Comparison of ENCODE assay signal across 23 cellular contexts in genomic region chr9:136422876-136423275, GRCh38.
"Had no signal": no experiment of that assay in that cellular context is flagged by ENCODE, and none has a peak within 500 bp of the region (broad histone marks: within the 10 kb centered on the region; RNA-seq: fewer than 3 reads in every experiment).

No MANE protein-coding gene starts in this region.

- H3K4me2 ChIP-seq: smooth muscle cell had no signal

- H3K9me3 ChIP-seq: gastrocnemius medialis, mucosa of descending colon, stomach, thyroid gland, vagina had no signal

- H3K27ac ChIP-seq: gastrocnemius medialis, parathyroid adenoma, stomach, thyroid gland, vagina had no signal

- H3K4me3 ChIP-seq: gastrocnemius medialis, mucosa of descending colon, smooth muscle cell, stomach, thyroid gland, vagina had no signal

- H3K9ac ChIP-seq: parathyroid adenoma had no signal

- H3K4me1 ChIP-seq: gastrocnemius medialis, parathyroid adenoma, stomach, vagina had no signal

- H2AFZ ChIP-seq: parathyroid adenoma had no signal

- H3K27me3 ChIP-seq: gastrocnemius medialis, stomach, thyroid gland, vagina had no signal

- FAIRE-seq: endometrium, kidney had no signal

- ATAC-seq: effector memory CD8-positive, alpha-beta T cell; gastrocnemius medialis; left lobe of liver; mucosa of descending colon; sciatic nerve; stimulated activated effector memory CD8-positive, alpha-beta T cell treated with anti-CD3 and anti-CD28 coated beads, Interleukin-12 subunit alpha, Interleukin-12 subunit beta, amount 100 ng/mL, for 72 hours had no signal

- H3K79me2 ChIP-seq: parathyroid adenoma had no signal

- DNase-seq: cortex of kidney; effector memory CD8-positive, alpha-beta T cell; foreskin fibroblast; gastrocnemius medialis; head of caudate nucleus; kidney; mesenchymal stem cell; mucosa of descending colon; naive B cell; stimulated activated CD4-positive, alpha-beta T cell treated with anti-CD3 and anti-CD28 coated beads, Interleukin-12 subunit alpha, Interleukin-12 subunit beta, amount 100 ng/mL, for 4 hours; stimulated activated CD4-positive, alpha-beta T cell treated with anti-CD3 and anti-CD28 coated beads, Interleukin-2, amount 100 ng/mL, for 24 hours; stimulated activated CD4-positive, alpha-beta T cell treated with anti-CD3 and anti-CD28 coated beads, Interleukin-4, amount 100 ng/mL, for 24 hours; stimulated activated naive CD4-positive, alpha-beta T cell treated with Interleukin-2 at 50 U/mL for 16 hours; stomach; thyroid gland; trophoblast cell had no signal
